Comparison of ENCODE assay signal across 19 cellular contexts in the genomic region with DNA sequence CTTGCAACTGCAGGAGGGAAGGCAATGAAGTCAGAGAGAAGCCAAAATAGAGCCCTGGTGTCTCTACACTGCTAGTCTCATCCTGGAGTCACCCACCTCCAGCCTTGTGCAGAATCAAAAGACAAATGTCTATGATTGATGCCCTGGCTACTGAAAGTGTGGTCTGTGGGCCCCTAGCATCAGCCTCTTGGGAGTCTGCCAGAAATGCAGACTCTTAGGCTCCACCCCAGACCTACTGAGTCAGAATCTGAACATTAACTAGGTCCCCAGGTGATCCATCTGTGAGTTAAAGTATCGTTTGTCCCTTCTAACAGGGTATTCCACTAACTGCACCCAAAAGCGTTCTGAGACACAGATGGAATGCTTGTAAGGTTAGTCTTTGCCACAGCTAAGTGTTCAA. TPM values are rescaled to one million over a fixed set of nuclear protein-coding genes. Genes with fewer than 3 reads are reported as not detected.
DNase-seq lines count a peak whose midpoint lies in the region; ATAC-seq and TF ChIP-seq lines count a peak whose summit lies in the region.
"Had no signal": no experiment of that assay in that cellular context is flagged by ENCODE, and none has a peak within 500 bp of the region (broad histone marks: within the 10 kb centered on the region; RNA-seq: fewer than 3 reads in every experiment).

No MANE protein-coding gene starts in this region.

- H3F3A ChIP-seq in GM23248 (ENCODE audit: insufficient read depth): peaks cover 10% of the 10 kb centered on the region; the same call in 1 of the 2 replicates

- no peaks in the 10 kb centered on the region for H3K9me3 Mint-ChIP-seq in natural killer cell treated with Interleukin-12 subunit alpha and Interleukin-12 subunit beta and Interleukin-15 and Interleukin-18, amount 100 ng/mL, for 72 hours

- H3K9me2 ChIP-seq in GM23248 (ENCODE audit: insufficient read depth): no peaks in the 10 kb centered on the region

- WGBS in GM23248 (ENCODE audit: low coverage in 1 of 2, low lambda C conversion rate in 2 of 2, missing lambda C conversion rate in 2 of 2), 2 experiments: 84 to 96% methylated on average over 2 of the region's 2 CpGs
- 86 to 94% (median 89%) methylated on average over 2 of the region's 2 CpGs for WGBS in spleen, 5 donors

- no peak overlapping the region for H2AFZ ChIP-seq in GM23248

- in situ Hi-C loops in GM23248 (cut with MboI): no loop called here

- H3K27me3 ChIP-seq in GM23248 (replicated peaks; ENCODE audit: insufficient read depth) (no peaks in the 10 kb centered on the region), foreskin keratinocyte (no peaks in the 10 kb centered on the region), spleen (replicated peaks in 1 of 7) (no peaks in the 10 kb centered on the region)
- H3K27me3 ChIP-seq: SJCRH30 had no signal

- no peak for TF ChIP-seq POLR2A in spleen (IDR thresholded peaks at IDR 0.05)

- peak; percentile 16 for ATAC-seq in foreskin keratinocyte
- no peak for ATAC-seq in natural killer cell treated with Interleukin-12 subunit alpha and Interleukin-12 subunit beta and Interleukin-15 and Interleukin-18, amount 100 ng/mL, for 72 hours

- H3K27ac ChIP-seq in GM23248 (peak overlapping the region; percentile 27; the same call in 1 of the 2 replicates), foreskin keratinocyte (no peak overlapping the region), spleen (no peak overlapping the region)
- H3K27ac ChIP-seq: SJCRH30 had no signal

- H3K4me1 Mint-ChIP-seq in natural killer cell treated with Interleukin-12 subunit alpha and Interleukin-12 subunit beta and Interleukin-15 and Interleukin-18, amount 100 ng/mL, for 72 hours (ENCODE audit: low read depth in 2 of 2): no peaks in the 10 kb centered on the region

- H3K36me3 ChIP-seq in GM23248 (ENCODE audit: low read depth): peaks cover 32% of the 10 kb centered on the region; the same call in 1 of the 2 replicates
- H3K36me3 ChIP-seq in spleen: peaks cover 0 to 98% (median 59%) of the 10 kb centered on the region in 6 donors

- H3K4me2 ChIP-seq in GM23248 (ENCODE audit: unreplicated experiment): no peak overlapping the region

- TF ChIP-seq CTCF in foreskin keratinocyte (conservative IDR thresholded peaks at IDR 0.05): no peak
- TF ChIP-seq CTCF in spleen (IDR thresholded peaks at IDR 0.05 in 8 of 11, conservative IDR thresholded peaks at IDR 0.05 in 3 of 11): no peak

- peaks cover 27% of the 10 kb centered on the region for H3K4me1 ChIP-seq in GM23248 (ENCODE audit: insufficient read depth)
- peaks cover 11% of the 10 kb centered on the region for H3K4me1 ChIP-seq in foreskin keratinocyte
- H3K4me1 ChIP-seq in spleen: no peaks in the 10 kb centered on the region
- H3K4me1 ChIP-seq: HAP-1, SJCRH30 had no signal

- no peak overlapping the region for H3K4me3 Mint-ChIP-seq in natural killer cell treated with Interleukin-12 subunit alpha and Interleukin-12 subunit beta and Interleukin-15 and Interleukin-18, amount 100 ng/mL, for 72 hours

- no peak overlapping the region for H3K27ac Mint-ChIP-seq in natural killer cell treated with Interleukin-12 subunit alpha and Interleukin-12 subunit beta and Interleukin-15 and Interleukin-18, amount 100 ng/mL, for 72 hours

- no peaks in the 10 kb centered on the region for H3K27me3 Mint-ChIP-seq in natural killer cell treated with Interleukin-12 subunit alpha and Interleukin-12 subunit beta and Interleukin-15 and Interleukin-18, amount 100 ng/mL, for 72 hours

- H3K9ac ChIP-seq in GM23248: no peak overlapping the region

- intact Hi-C loops in spleen (cut with DNase I; ENCODE audit: low total_unique reads): no loop called here

- no peaks in the 10 kb centered on the region for H3K79me2 ChIP-seq in GM23248 (ENCODE audit: insufficient read depth)

- H3K36me3 Mint-ChIP-seq in natural killer cell treated with Interleukin-12 subunit alpha and Interleukin-12 subunit beta and Interleukin-15 and Interleukin-18, amount 100 ng/mL, for 72 hours: peaks cover 4% of the 10 kb centered on the region

- H3K9me3 ChIP-seq in GM23248 (ENCODE audit: low read depth) (no peaks in the 10 kb centered on the region), spleen (no peaks in the 10 kb centered on the region)
- H3K9me3 ChIP-seq: HAP-1, SJCRH30 had no signal

- H3K4me3 ChIP-seq in GM23248 (no peak overlapping the region), spleen (no peak overlapping the region)
- H3K4me3 ChIP-seq: HAP-1, SJCRH30 had no signal

- H4K20me1 ChIP-seq in GM23248 (ENCODE audit: insufficient read depth): no peaks in the 10 kb centered on the region

- DNase-seq in GM23248 (peak; percentile 21), amniotic epithelial cell (ENCODE audit: low read depth) (peak; percentile 38), foreskin keratinocyte (no peak), spleen (peak; percentile 8), NCI-H69 (lab: John Stamatoyannopoulos, UW) (no peak), OCI-M1 (lab: John Stamatoyannopoulos, UW) (no peak)
- no peak for DNase-seq in natural killer cell treated with Interleukin-12 subunit alpha and Interleukin-12 subunit beta and Interleukin-15 and Interleukin-18, amount 100 ng/mL, for 72 hours (ENCODE audit: low spot score)
- DNase-seq: AML-193; COR-L47; DMS153; EL; Karpas-422; MM.1S; NCI-H1105 treated with DMSO at 0.1 percent for 48 hours; NCI-H187; NCI-H446; NK-92 treated with Interleukin-12 subunit alpha and Interleukin-12 subunit beta, amount 100 ng/mL, for 24 hours; SJCRH30 had no signal

RNA-seq across cellular contexts. Expression of gene EARS2, which starts 21.2 kb away (rescaled TPM):
- total RNA-seq in GM23248 (2014; rRNA removed; shearing (Covaris generic)): 23.4 and 27.1 TPM in 2 replicates
- polyA plus RNA-seq in GM23248 (2016; fragmentation: Nextera tagmentation; extraction: Ambion mirVana) (15.3 and 15.6 TPM in 2 replicates), foreskin keratinocyte (25.3 and 28.8 TPM in 2 replicates), spleen (10 to 100 TPM in 1 of 3 donors, 1 to 10 TPM in 2; 9.8 to 10.0 (median 9.9) TPM)
- total RNA-seq in foreskin keratinocyte (30.5 and 39.1 TPM in 2 replicates), spleen (10 to 100 TPM; 10.7 to 21.8 (median 19.3) TPM)
- 10 to 100 TPM; 19.2 to 34.9 TPM for total RNA-seq in natural killer cell treated with Interleukin-12 subunit alpha and Interleukin-12 subunit beta and Interleukin-15 and Interleukin-18, amount 100 ng/mL, for 72 hours

RNA-seq across cellular contexts. Expression of gene UBFD1, which starts 21.6 kb away (rescaled TPM):
- total RNA-seq in GM23248 (2014; rRNA removed; shearing (Covaris generic)): 129 and 160 TPM in 2 replicates
- polyA plus RNA-seq in GM23248 (2016; fragmentation: Nextera tagmentation; extraction: Ambion mirVana): 47.7 and 50.2 TPM in 2 replicates
- total RNA-seq in foreskin keratinocyte: 36.8 and 40.0 TPM in 2 replicates
- polyA plus RNA-seq in foreskin keratinocyte: 19.1 and 20.7 TPM in 2 replicates
- total RNA-seq in spleen: 10 to 100 TPM; 39.0 to 63.7 (median 43.4) TPM
- polyA plus RNA-seq in spleen: 1 to 10 TPM; 4.2 to 9.1 (median 6.5) TPM
- total RNA-seq in natural killer cell treated with Interleukin-12 subunit alpha and Interleukin-12 subunit beta and Interleukin-15 and Interleukin-18, amount 100 ng/mL, for 72 hours: 10 to 100 TPM; 53.8 to 87.1 TPM

RNA-seq across cellular contexts. Expression of gene GGA2, which starts 25.6 kb away (rescaled TPM):
- total RNA-seq in GM23248 (2014; rRNA removed; shearing (Covaris generic)): 9.6 and 13.0 TPM in 2 replicates
- polyA plus RNA-seq in GM23248 (2016; fragmentation: Nextera tagmentation; extraction: Ambion mirVana) (16.0 and 17.7 TPM in 2 replicates), foreskin keratinocyte (16.5 and 17.5 TPM in 2 replicates), spleen (10 to 100 TPM; 49.4 to 57.2 (median 56.6) TPM)
- total RNA-seq in foreskin keratinocyte (34.0 and 34.6 TPM in 2 replicates), spleen (100 to 1,000 TPM; 131 to 179 (median 152) TPM)
- 10 to 100 TPM; 61.0 to 97.3 TPM for total RNA-seq in natural killer cell treated with Interleukin-12 subunit alpha and Interleukin-12 subunit beta and Interleukin-15 and Interleukin-18, amount 100 ng/mL, for 72 hours

Comparison
In these comparisons a context has a peak if more than half of its experiments do, and no peak if none do; other contexts are left out.
1. DNase-seq: peak in GM23248 (single experiment), amniotic epithelial cell (single experiment) and spleen (single experiment); none in foreskin keratinocyte (0 of 2), NCI-H69 (single experiment), OCI-M1 (single experiment) and natural killer cell treated with Interleukin-12 subunit alpha and Interleukin-12 subunit beta and Interleukin-15 and Interleukin-18, amount 100 ng/mL, for 72 hours (single experiment).